Comparison of ENCODE assay signal across 1 cellular context in the genomic region with DNA sequence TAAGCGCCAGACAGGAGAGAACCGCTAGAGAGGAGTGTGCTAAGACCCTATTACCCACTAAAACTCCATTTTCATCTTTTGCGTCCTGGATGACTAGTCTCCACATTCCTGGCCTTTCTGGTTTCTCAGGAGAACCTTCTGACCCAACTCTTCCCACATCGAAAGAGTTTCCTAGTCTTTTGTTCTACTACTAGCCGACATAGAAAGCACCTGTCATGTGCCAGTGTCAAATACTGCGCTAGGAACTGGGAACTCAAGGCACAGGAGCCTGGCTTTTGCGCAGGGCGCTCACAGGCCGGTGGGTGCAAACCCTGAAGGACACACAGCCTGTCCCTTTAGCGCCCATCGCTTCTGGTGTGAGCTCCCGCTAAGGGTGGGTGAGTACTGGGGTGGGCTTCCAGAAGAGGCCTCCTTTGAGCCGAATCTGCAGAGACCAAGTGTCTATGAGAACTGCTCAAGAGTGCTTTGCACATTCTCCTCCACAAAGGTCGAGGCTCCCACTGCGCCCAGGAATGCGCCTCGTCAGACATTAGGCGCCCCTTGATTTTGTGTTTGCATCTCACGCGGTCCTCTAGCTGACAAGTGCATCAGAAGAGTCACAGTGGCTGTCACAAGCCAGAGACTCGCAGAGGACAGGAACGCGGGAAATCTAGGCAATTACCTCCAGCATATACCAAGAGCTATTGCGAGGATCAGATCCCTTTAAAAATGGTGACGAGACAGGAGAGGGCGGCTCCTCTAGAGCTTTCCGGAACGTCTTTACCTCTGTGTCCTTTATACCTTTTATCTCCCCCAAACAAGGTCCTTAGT.
TF ChIP-seq lines count a peak whose summit lies in the region.

No MANE protein-coding gene starts in this region.

TF ChIP-seq in HepG2, 621 proteins besides CTCF, POLR2A, EP300 and RAD21 (continued from another document):
- TF ChIP-seq, protein P1, sequence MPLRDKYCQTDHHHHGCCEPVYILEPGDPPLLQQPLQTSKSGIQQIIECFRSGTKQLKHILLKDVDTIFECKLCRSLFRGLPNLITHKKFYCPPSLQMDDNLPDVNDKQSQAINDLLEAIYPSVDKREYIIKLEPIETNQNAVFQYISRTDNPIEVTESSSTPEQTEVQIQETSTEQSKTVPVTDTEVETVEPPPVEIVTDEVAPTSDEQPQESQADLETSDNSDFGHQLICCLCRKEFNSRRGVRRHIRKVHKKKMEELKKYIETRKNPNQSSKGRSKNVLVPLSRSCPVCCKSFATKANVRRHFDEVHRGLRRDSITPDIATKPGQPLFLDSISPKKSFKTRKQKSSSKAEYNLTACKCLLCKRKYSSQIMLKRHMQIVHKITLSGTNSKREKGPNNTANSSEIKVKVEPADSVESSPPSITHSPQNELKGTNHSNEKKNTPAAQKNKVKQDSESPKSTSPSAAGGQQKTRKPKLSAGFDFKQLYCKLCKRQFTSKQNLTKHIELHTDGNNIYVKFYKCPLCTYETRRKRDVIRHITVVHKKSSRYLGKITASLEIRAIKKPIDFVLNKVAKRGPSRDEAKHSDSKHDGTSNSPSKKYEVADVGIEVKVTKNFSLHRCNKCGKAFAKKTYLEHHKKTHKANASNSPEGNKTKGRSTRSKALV (CRISPR knock-in tag; IDR thresholded peaks at IDR 0.05) = peak; percentile 52; the same call in 1 of the 2 replicates
- TF ChIP-seq FOXK2 (IDR thresholded peaks at IDR 0.05) (no peak), ZNF431 (CRISPR knock-in tag; IDR thresholded peaks at IDR 0.05; ENCODE audit: borderline replicate concordance, low read depth) (no peak)
TF ChIP-seq in HepG2: peak in this region for 39.
